10 cellular contexts compared by ENCODE assay signal in the genomic region with DNA sequence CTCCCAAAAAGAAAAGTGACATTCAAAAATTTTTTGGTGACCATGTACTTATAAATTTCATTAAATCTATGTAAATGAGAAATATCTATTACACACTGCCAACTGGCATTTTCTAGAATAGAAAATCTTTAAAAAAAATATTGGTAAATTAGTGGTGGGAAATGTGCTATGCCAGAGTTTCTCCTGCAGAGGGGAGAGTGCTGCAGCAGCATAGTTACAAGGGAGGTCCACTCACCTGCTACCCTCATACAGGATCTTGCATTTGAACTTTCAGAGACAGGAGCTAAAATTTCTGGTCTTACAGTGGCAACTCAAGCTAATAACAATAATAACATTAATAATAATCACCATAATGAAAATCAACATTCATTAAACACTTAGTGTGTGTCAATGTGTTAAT.
DNase-seq lines count a peak whose midpoint lies in the region; ATAC-seq and TF ChIP-seq lines count a peak whose summit lies in the region.
"Had no signal": no experiment of that assay in that cellular context is flagged by ENCODE, and none has a peak within 500 bp of the region (broad histone marks: within the 10 kb centered on the region; RNA-seq: fewer than 3 reads in every experiment).

No MANE protein-coding gene starts in this region.

- no peak overlapping the region for H3K9ac ChIP-seq in neural progenitor cell

- no peak for TF ChIP-seq POLR2A in GM18505 (IDR thresholded peaks at IDR 0.05; ENCODE audit: borderline replicate concordance, extremely low read depth, insufficient read depth, insufficient read length)

- TF ChIP-seq CTCF in GM23338 (conservative IDR thresholded peaks at IDR 0.05; ENCODE audit: low read depth in 2 of 2), result peak; percentile 58 to 59
- TF ChIP-seq CTCF in Panc1 (IDR thresholded peaks at IDR 0.05), result peak; percentile 31; the same call in 1 of the 2 replicates
- peak; percentile 55 for TF ChIP-seq CTCF in epithelial cell of proximal tubule (conservative IDR thresholded peaks at IDR 0.05; ENCODE audit: low read depth, low read length)
- TF ChIP-seq CTCF in neural progenitor cell (IDR thresholded peaks at IDR 0.05), result peak; percentile 44

- DNase-seq in GM23338 (ENCODE audit: low spot score) (peak; percentile 50), Panc1 (ENCODE audit: low read depth, low spot score) (no peak), epithelial cell of proximal tubule (ENCODE audit: low read depth) (no peak), neural progenitor cell (ENCODE audit: low spot score) (peak; percentile 11), left lobe of liver (ENCODE audit: low spot score) (no peak), NCI-H345 (lab: John Stamatoyannopoulos, UW) (no peak)
- DNase-seq: dermis blood vessel endothelial cell, NCI-H187 treated with DMSO at 0.1 percent for 48 hours, occipital lobe had no signal

- H3K27me3 ChIP-seq in GM23338 (ENCODE audit: insufficient read depth) (no peaks in the 10 kb centered on the region), Panc1 (ENCODE audit: control insufficient read depth, insufficient read depth, low read length) (no peaks in the 10 kb centered on the region), neural progenitor cell (no peaks in the 10 kb centered on the region)

- no TSS peak for BruUV-seq in Panc1 (replicated peaks; lab: Mats Ljungman, UMichigan)

- H3K4me1 ChIP-seq in GM23338 (ENCODE audit: insufficient read depth) (0 out of 2 replicates have a peak, but pooled peaks cover 5% of the 10 kb centered on the region), Panc1 (ENCODE audit: control insufficient read depth, insufficient read depth, low read length) (no peaks in the 10 kb centered on the region), neural progenitor cell (no peaks in the 10 kb centered on the region)

- in situ Hi-C loops in Panc1 (cut with HindIII; ENCODE audit: low pct_unique_long_range_greater_than_20kb, low sequenced_read_pairs), result no loop called here

- H2AFZ ChIP-seq in GM23338 (no peak overlapping the region), neural progenitor cell (replicated peaks) (no peak overlapping the region)

- ATAC-seq in GM23338 (peak; percentile 63), Panc1 (no peak), GM18505 (IDR thresholded peaks at IDR 0.05; ENCODE audit: unreplicated experiment) (no peak), left lobe of liver (no peak)

- CTCF ChIA-PET in Panc1 (lab: Charles Lee), result no interaction called here

- H3F3A ChIP-seq in GM23338 (replicated peaks; ENCODE audit: low read depth) (no peaks in the 10 kb centered on the region), neural progenitor cell (ENCODE audit: low read depth) (no peaks in the 10 kb centered on the region)

- H3K4me1 Mint-ChIP-seq in GM23338 (peaks cover 17% of the 10 kb centered on the region), neural progenitor cell (peaks cover 29% of the 10 kb centered on the region)

- no peak overlapping the region for H3K27ac ChIP-seq in GM23338 (ENCODE audit: low read depth)
- H3K27ac ChIP-seq in Panc1 (ENCODE audit: low read length), result no peak overlapping the region
- no peak overlapping the region for H3K27ac ChIP-seq in neural progenitor cell

- H3K4me2 ChIP-seq in GM23338 (no peak overlapping the region), neural progenitor cell (no peak overlapping the region)

- H3K4me3 ChIP-seq in GM23338, result no peak overlapping the region
- H3K4me3 ChIP-seq in Panc1 (ENCODE audit: low read depth in 2 of 2, low read length in 2 of 2), result no peak overlapping the region
- no peak overlapping the region for H3K4me3 ChIP-seq in epithelial cell of proximal tubule (ENCODE audit: low read depth, low read length)
- no peak overlapping the region for H3K4me3 ChIP-seq in neural progenitor cell

- H3K4me3 Mint-ChIP-seq in GM23338 (no peak overlapping the region), neural progenitor cell (no peak overlapping the region)

- H3K9me3 Mint-ChIP-seq in GM23338 (no peaks in the 10 kb centered on the region), neural progenitor cell (no peaks in the 10 kb centered on the region)

- peaks cover 1% of the 10 kb centered on the region for H3K27me3 Mint-ChIP-seq in GM23338 (ENCODE audit: insufficient read depth, low read depth, poor library complexity)
- H3K27me3 Mint-ChIP-seq in neural progenitor cell (ENCODE audit: insufficient read depth, low read depth), result peaks cover 2% of the 10 kb centered on the region

- H3K36me3 Mint-ChIP-seq in GM23338 (ENCODE audit: low read depth), result no peaks in the 10 kb centered on the region
- no peaks in the 10 kb centered on the region for H3K36me3 Mint-ChIP-seq in neural progenitor cell

- POLR2A ChIA-PET in Panc1 (lab: Charles Lee), result no interaction called here

- H4K20me1 ChIP-seq in GM23338 (replicated peaks; ENCODE audit: insufficient read depth) (no peaks in the 10 kb centered on the region), neural progenitor cell (ENCODE audit: low read depth) (no peaks in the 10 kb centered on the region)

- H3K36me3 ChIP-seq in GM23338 (ENCODE audit: insufficient read depth), result no peaks in the 10 kb centered on the region
- H3K36me3 ChIP-seq in Panc1 (ENCODE audit: control insufficient read depth, insufficient read depth, low read length), result no peaks in the 10 kb centered on the region
- no peaks in the 10 kb centered on the region for H3K36me3 ChIP-seq in neural progenitor cell

- no peaks in the 10 kb centered on the region for H3K9me2 ChIP-seq in GM23338 (ENCODE audit: insufficient read depth)

- intact Hi-C loops in Panc1 (cut with micrococcal nuclease; ENCODE audit: unreplicated experiment), result no loop called here

- H3K9me3 ChIP-seq in Panc1 (ENCODE audit: control insufficient read depth, insufficient read depth, low read depth, low read length) (peaks cover 3% of the 10 kb centered on the region; the same call in 1 of the 2 replicates), neural progenitor cell (ENCODE audit: low read depth) (no peaks in the 10 kb centered on the region)

- no peak overlapping the region for H3K27ac Mint-ChIP-seq in GM23338
- H3K27ac Mint-ChIP-seq in neural progenitor cell, result no peak overlapping the region

- H3K79me2 ChIP-seq in GM23338 (replicated peaks; ENCODE audit: insufficient read depth), result no peaks in the 10 kb centered on the region
- no peaks in the 10 kb centered on the region for H3K79me2 ChIP-seq in neural progenitor cell (ENCODE audit: low read depth)

TF ChIP-seq in GM23338, 12 proteins besides CTCF, POLR2A, EP300 and RAD21 (continues in another document):
- TF ChIP-seq, protein P1, sequence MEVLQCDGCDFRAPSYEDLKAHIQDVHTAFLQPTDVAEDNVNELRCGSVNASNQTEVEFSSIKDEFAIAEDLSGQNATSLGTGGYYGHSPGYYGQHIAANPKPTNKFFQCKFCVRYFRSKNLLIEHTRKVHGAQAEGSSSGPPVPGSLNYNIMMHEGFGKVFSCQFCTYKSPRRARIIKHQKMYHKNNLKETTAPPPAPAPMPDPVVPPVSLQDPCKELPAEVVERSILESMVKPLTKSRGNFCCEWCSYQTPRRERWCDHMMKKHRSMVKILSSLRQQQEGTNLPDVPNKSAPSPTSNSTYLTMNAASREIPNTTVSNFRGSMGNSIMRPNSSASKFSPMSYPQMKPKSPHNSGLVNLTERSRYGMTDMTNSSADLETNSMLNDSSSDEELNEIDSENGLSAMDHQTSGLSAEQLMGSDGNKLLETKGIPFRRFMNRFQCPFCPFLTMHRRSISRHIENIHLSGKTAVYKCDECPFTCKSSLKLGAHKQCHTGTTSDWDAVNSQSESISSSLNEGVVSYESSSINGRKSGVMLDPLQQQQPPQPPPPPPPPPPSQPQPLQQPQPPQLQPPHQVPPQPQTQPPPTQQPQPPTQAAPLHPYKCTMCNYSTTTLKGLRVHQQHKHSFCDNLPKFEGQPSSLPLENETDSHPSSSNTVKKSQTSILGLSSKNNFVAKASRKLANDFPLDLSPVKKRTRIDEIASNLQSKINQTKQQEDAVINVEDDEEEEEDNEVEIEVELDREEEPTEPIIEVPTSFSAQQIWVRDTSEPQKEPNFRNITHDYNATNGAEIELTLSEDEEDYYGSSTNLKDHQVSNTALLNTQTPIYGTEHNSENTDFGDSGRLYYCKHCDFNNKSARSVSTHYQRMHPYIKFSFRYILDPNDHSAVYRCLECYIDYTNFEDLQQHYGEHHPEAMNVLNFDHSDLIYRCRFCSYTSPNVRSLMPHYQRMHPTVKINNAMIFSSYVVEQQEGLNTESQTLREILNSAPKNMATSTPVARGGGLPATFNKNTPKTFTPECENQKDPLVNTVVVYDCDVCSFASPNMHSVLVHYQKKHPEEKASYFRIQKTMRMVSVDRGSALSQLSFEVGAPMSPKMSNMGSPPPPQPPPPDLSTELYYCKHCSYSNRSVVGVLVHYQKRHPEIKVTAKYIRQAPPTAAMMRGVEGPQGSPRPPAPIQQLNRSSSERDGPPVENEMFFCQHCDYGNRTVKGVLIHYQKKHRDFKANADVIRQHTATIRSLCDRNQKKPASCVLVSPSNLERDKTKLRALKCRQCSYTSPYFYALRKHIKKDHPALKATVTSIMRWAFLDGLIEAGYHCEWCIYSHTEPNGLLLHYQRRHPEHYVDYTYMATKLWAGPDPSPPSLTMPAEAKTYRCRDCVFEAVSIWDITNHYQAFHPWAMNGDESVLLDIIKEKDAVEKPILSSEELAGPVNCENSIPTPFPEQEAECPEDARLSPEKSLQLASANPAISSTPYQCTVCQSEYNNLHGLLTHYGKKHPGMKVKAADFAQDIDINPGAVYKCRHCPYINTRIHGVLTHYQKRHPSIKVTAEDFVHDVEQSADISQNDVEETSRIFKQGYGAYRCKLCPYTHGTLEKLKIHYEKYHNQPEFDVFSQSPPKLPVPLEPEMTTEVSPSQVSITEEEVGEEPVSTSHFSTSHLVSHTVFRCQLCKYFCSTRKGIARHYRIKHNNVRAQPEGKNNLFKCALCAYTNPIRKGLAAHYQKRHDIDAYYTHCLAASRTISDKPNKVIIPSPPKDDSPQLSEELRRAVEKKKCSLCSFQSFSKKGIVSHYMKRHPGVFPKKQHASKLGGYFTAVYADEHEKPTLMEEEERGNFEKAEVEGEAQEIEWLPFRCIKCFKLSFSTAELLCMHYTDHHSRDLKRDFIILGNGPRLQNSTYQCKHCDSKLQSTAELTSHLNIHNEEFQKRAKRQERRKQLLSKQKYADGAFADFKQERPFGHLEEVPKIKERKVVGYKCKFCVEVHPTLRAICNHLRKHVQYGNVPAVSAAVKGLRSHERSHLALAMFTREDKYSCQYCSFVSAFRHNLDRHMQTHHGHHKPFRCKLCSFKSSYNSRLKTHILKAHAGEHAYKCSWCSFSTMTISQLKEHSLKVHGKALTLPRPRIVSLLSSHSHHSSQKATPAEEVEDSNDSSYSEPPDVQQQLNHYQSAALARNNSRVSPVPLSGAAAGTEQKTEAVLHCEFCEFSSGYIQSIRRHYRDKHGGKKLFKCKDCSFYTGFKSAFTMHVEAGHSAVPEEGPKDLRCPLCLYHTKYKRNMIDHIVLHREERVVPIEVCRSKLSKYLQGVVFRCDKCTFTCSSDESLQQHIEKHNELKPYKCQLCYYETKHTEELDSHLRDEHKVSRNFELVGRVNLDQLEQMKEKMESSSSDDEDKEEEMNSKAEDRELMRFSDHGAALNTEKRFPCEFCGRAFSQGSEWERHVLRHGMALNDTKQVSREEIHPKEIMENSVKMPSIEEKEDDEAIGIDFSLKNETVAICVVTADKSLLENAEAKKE (CRISPR knock-in tag; IDR thresholded peaks at IDR 0.05), result no peak
- no peak for TF ChIP-seq EZH2phosphoT487 (IDR thresholded peaks at IDR 0.05; ENCODE audit: unreplicated experiment)
- no peak for TF ChIP-seq ZNF331 (CRISPR knock-in tag; IDR thresholded peaks at IDR 0.05; ENCODE audit: low read depth)

Comparison
In these comparisons a context has a peak if more than half of its experiments do, and no peak if none do; other contexts are left out.
1. DNase-seq: peak in GM23338 (single experiment) and neural progenitor cell (single experiment); none in Panc1 (single experiment), epithelial cell of proximal tubule (single experiment), left lobe of liver (single experiment) and NCI-H345 (single experiment).
2. Peak in every context shown above with its lines, with median percentiles within 50 percentile points of each other: CTCF ChIP-seq.